In genomic region chr18:55403555-55403954, GRCh38 we compare ENCODE assay signal across 11 cellular contexts.
DNase-seq lines count a peak whose midpoint lies in the region; ATAC-seq lines count a peak whose summit lies in the region.
"Had no signal": no experiment of that assay in that cellular context is flagged by ENCODE, and none has a peak within 500 bp of the region (broad histone marks: within the 10 kb centered on the region; RNA-seq: fewer than 3 reads in every experiment).

No MANE protein-coding gene starts in this region.

- H3K27me3 ChIP-seq in HUES48 (ENCODE audit: control insufficient read depth, insufficient read depth, low read length) = no peaks in the 10 kb centered on the region

- H3K9me3 Mint-ChIP-seq in memory B cell = no peaks in the 10 kb centered on the region
- H3K9me3 Mint-ChIP-seq in activated CD4-positive, alpha-beta T cell treated with anti-CD3 and anti-CD28 coated beads, Interleukin-2, amount 10 ng/mL, durations not matched to agents 24 days and 14 days = no peaks in the 10 kb centered on the region

- DNase-seq in cerebellar cortex (ENCODE audit: low spot score) (peak; percentile 44), memory B cell (ENCODE audit: low spot score in 2 of 2) (no peak), substantia nigra (lab: John Stamatoyannopoulos, UW) (no peak), HK-2 (ENCODE audit: unreplicated experiment) (no peak)
- DNase-seq in activated CD4-positive, alpha-beta T cell treated with anti-CD3 and anti-CD28 coated beads, Interleukin-2, amount 10 ng/mL, durations not matched to agents 24 days and 14 days = no peak
- DNase-seq: activated T-cell treated with anti-CD3 and anti-CD28 coated beads for 4 hours; SHP77 treated with DMSO at 0.1 percent for 48 hours; stimulated activated CD8-positive, alpha-beta memory T cell treated with anti-CD3 and anti-CD28 coated beads, Interleukin-4, amount 100 ng/mL, for 48 hours had no signal

- peak overlapping the region; percentile 56 for H3K27ac ChIP-seq in HUES48 (ENCODE audit: low read depth, low read length)
- H3K27ac ChIP-seq in substantia nigra (ENCODE audit: low read depth, low read length, poor library complexity, severe bottlenecking) = peak overlapping the region; percentile 94

- no peaks in the 10 kb centered on the region for H3K36me3 ChIP-seq in HUES48 (ENCODE audit: control insufficient read depth, insufficient read depth, low read length)

- no peaks in the 10 kb centered on the region for H3K9me3 ChIP-seq in HUES48 (ENCODE audit: control insufficient read depth, insufficient read depth, low read length)

- peaks cover 1% of the 10 kb centered on the region for H3K36me3 Mint-ChIP-seq in memory B cell
- H3K36me3 Mint-ChIP-seq in activated CD4-positive, alpha-beta T cell treated with anti-CD3 and anti-CD28 coated beads, Interleukin-2, amount 10 ng/mL, durations not matched to agents 24 days and 14 days (ENCODE audit: low read depth) = no peaks in the 10 kb centered on the region

- intact Hi-C loops in activated CD4-positive, alpha-beta T cell treated with anti-CD3 and anti-CD28 coated beads, Interleukin-2, amount 10 ng/mL, durations not matched to agents 24 days and 14 days (cut with micrococcal nuclease) = no loop called here

- no peak overlapping the region for H3K4me3 Mint-ChIP-seq in memory B cell
- H3K4me3 Mint-ChIP-seq in activated CD4-positive, alpha-beta T cell treated with anti-CD3 and anti-CD28 coated beads, Interleukin-2, amount 10 ng/mL, durations not matched to agents 24 days and 14 days = no peak overlapping the region

- peaks cover 7% of the 10 kb centered on the region for H3K4me1 Mint-ChIP-seq in memory B cell
- no peaks in the 10 kb centered on the region for H3K4me1 Mint-ChIP-seq in activated CD4-positive, alpha-beta T cell treated with anti-CD3 and anti-CD28 coated beads, Interleukin-2, amount 10 ng/mL, durations not matched to agents 24 days and 14 days

- peak overlapping the region; percentile 70 for H3K27ac Mint-ChIP-seq in memory B cell
- no peak overlapping the region for H3K27ac Mint-ChIP-seq in activated CD4-positive, alpha-beta T cell treated with anti-CD3 and anti-CD28 coated beads, Interleukin-2, amount 10 ng/mL, durations not matched to agents 24 days and 14 days

- peaks cover 70% of the 10 kb centered on the region for H3K4me1 ChIP-seq in HUES48 (ENCODE audit: control insufficient read depth, insufficient read depth, low read length)

- no peak overlapping the region for H3K9ac ChIP-seq in HUES48 (ENCODE audit: low read depth, low read length)

- ATAC-seq in memory B cell (ENCODE audit: low read depth) = no peak
- ATAC-seq in GM18868 (IDR thresholded peaks at IDR 0.05; ENCODE audit: unreplicated experiment) = no peak
- no peak for ATAC-seq in GM18858 (IDR thresholded peaks at IDR 0.05; ENCODE audit: unreplicated experiment)

- no peaks in the 10 kb centered on the region for H3K27me3 Mint-ChIP-seq in memory B cell
- H3K27me3 Mint-ChIP-seq in activated CD4-positive, alpha-beta T cell treated with anti-CD3 and anti-CD28 coated beads, Interleukin-2, amount 10 ng/mL, durations not matched to agents 24 days and 14 days = no peaks in the 10 kb centered on the region

- no peak overlapping the region for H3K4me3 ChIP-seq in HUES48 (ENCODE audit: low read depth, low read length)
